8 cellular contexts compared by ENCODE assay signal in the genomic region with DNA sequence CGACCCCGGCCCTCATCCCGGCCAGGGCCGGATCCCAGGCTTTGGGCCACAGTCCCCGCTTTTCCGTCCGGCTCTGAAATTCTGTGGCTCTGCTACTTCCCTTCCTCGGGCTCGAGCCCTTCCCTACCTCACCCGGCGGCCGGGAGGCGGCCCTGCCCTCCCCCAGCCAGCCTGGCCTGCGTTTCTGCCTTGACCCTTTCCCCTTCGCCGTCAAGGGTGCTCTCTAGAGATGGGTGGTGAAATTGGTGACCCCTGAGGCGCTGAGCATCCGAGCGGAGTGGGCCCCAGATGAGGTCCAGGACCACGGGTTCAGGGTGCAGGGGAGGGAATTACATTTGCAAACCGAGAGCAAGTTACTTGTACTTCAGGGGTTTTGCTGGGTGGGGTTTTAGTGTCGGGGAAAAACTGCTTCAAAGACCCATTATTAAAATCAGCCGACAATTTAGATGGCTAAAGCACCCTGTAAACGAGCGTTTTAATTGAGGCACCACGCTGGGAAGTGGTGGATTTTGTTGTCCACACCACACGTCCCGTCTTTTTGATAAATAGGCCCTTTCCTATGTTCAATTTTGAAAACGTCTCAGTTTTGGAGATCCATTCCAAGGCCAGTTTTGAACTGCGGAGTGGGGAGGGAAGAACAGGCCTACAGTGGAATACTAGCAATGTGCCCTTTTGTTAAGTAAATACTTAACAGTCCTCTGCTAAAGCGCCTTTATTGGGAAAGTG. TPM values are rescaled to one million over a fixed set of nuclear protein-coding genes. Genes with fewer than 3 reads are reported as not detected.
DNase-seq lines count a peak whose midpoint lies in the region; ATAC-seq and TF ChIP-seq lines count a peak whose summit lies in the region.

No MANE protein-coding gene starts in this region.

- no peaks in the 10 kb centered on the region for H3K9me3 ChIP-seq in HCT116 (ENCODE audit: control insufficient read depth in 1 of 2, insufficient read depth in 1 of 2, low read depth in 1 of 2, low read length in 2 of 2)

- no peak for TF ChIP-seq RAD21 in HCT116 (IDR thresholded peaks at IDR 0.05; ENCODE audit: low read depth)

- no peaks in the 10 kb centered on the region for H4K20me1 ChIP-seq in HCT116 (ENCODE audit: insufficient read depth)

- peak overlapping the region; percentile 17 for H3K4me3 Mint-ChIP-seq in activated T-helper 2 cell treated with anti-CD3 and anti-CD28 coated beads, Interferon-gamma antibody, Interleukin-2, Interleukin-4, amounts not matched to agents 10 μg/mL and 5 μg/mL and 100 μg/mL, durations not matched to agents 14 hours and 24 hours and 36 hours (ENCODE audit: low read depth)

- H3K4me1 ChIP-seq in HCT116 (ENCODE audit: control insufficient read depth in 1 of 2, insufficient read depth in 2 of 2, low read length in 2 of 2), result peaks cover 8 to 38% of the 10 kb centered on the region in 2 experiments; a peak in 3 of 4 replicates

- peaks cover 11 to 19% of the 10 kb centered on the region in 2 experiments; a peak in 3 of 4 replicates for H3K36me3 ChIP-seq in HCT116 (ENCODE audit: control insufficient read depth in 1 of 2, insufficient read depth in 2 of 2, low read length in 2 of 2)

- H3K79me2 ChIP-seq in HCT116 (ENCODE audit: insufficient read depth, low read length), result peaks cover 56% of the 10 kb centered on the region

- peaks cover 74% of the 10 kb centered on the region for H3K27me3 Mint-ChIP-seq in activated T-helper 2 cell treated with anti-CD3 and anti-CD28 coated beads, Interferon-gamma antibody, Interleukin-2, Interleukin-4, amounts not matched to agents 10 μg/mL and 5 μg/mL and 100 μg/mL, durations not matched to agents 14 hours and 24 hours and 36 hours (ENCODE audit: low read depth)

- H3K36me3 Mint-ChIP-seq in activated T-helper 2 cell treated with anti-CD3 and anti-CD28 coated beads, Interferon-gamma antibody, Interleukin-2, Interleukin-4, amounts not matched to agents 10 μg/mL and 5 μg/mL and 100 μg/mL, durations not matched to agents 14 hours and 24 hours and 36 hours (ENCODE audit: low read depth), result peaks cover 17% of the 10 kb centered on the region

- peak overlapping the region; percentile 88 for H3K27ac ChIP-seq in HCT116 (ENCODE audit: low read depth, low read length)

- peak overlapping the region; percentile 86 for H3K4me2 ChIP-seq in HCT116 (ENCODE audit: low read length)

- TF ChIP-seq CTCF in AG04449 (IDR thresholded peaks at IDR 0.05; ENCODE audit: insufficient read depth, low read length, missing control alignments) (no peak), HCT116 (IDR thresholded peaks at IDR 0.05 in 2 of 3, conservative IDR thresholded peaks at IDR 0.05 in 1 of 3; ENCODE audit: borderline replicate concordance in 1 of 3, insufficient read depth in 1 of 3, low read depth in 2 of 3, low read length in 2 of 3) (no peak), lower leg skin (IDR thresholded peaks at IDR 0.05) (no peak)

- peak overlapping the region; percentile 60 for H3K4me3 ChIP-seq in AG04449 (ENCODE audit: low read depth, low read length)
- peak overlapping the region; percentile 77 to 83 for H3K4me3 ChIP-seq in HCT116 (replicated peaks in 1 of 2; ENCODE audit: low read depth in 1 of 2, low read length in 2 of 2)
- peak overlapping the region; percentile 13 for H3K4me3 ChIP-seq in lower leg skin (ENCODE audit: low read depth, poor library complexity, severe bottlenecking)

- H3K27me3 ChIP-seq in HCT116 (ENCODE audit: insufficient read depth, low read length), result no peaks in the 10 kb centered on the region

- peaks cover 21% of the 10 kb centered on the region for H3K9me3 Mint-ChIP-seq in activated T-helper 2 cell treated with anti-CD3 and anti-CD28 coated beads, Interferon-gamma antibody, Interleukin-2, Interleukin-4, amounts not matched to agents 10 μg/mL and 5 μg/mL and 100 μg/mL, durations not matched to agents 14 hours and 24 hours and 36 hours

- H3K9ac ChIP-seq in HCT116 (ENCODE audit: low read length), result peak overlapping the region; percentile 91

- RAD21 ChIA-PET in HCT116 (lab: Charles Lee; ENCODE audit: low non-redundant PET in 1 of 2, low total read pairs in 2 of 2, uncharacterized antibody in 2 of 2, unreplicated experiment in 2 of 2), result interaction anchor here (0.7 to 1.4 kb wide), 2 partner anchors 9 to 30 kb away, joined by 3 to 6 read pairs; a partner anchor contains a TSS

- POLR2A ChIA-PET in AG04449 (lab: Yijun Ruan, JAX) (no interaction called here), HCT116 (lab: Charles Lee) (interaction anchor here (3.3 kb wide), 1 partner anchor 9 kb away, joined by 22 read pairs; a partner anchor contains a TSS)

- peak; percentile 15 for ATAC-seq in HCT116
- ATAC-seq in HG02759 (IDR thresholded peaks at IDR 0.05; ENCODE audit: unreplicated experiment), result no peak
- ATAC-seq in GM18511 (IDR thresholded peaks at IDR 0.05; ENCODE audit: unreplicated experiment), result no peak

- peak overlapping the region; percentile 75 for H3K27ac Mint-ChIP-seq in activated T-helper 2 cell treated with anti-CD3 and anti-CD28 coated beads, Interferon-gamma antibody, Interleukin-2, Interleukin-4, amounts not matched to agents 10 μg/mL and 5 μg/mL and 100 μg/mL, durations not matched to agents 14 hours and 24 hours and 36 hours

- no peaks in the 10 kb centered on the region for H3K9me2 ChIP-seq in HCT116 (ENCODE audit: insufficient read depth)

- CTCF ChIA-PET in AG04449 (lab: Yijun Ruan, JAX), result interaction anchor here (1.0 to 1.8 kb wide), 2 partner anchors 10 to 13 kb away, joined by 5 to 8 read pairs; a partner anchor contains a TSS
- CTCF ChIA-PET in HCT116 (lab: Charles Lee), result interaction anchor here (1.1 to 1.5 kb wide), 4 partner anchors 9 to 868 kb away, joined by 3 to 7 read pairs (median 5); a partner anchor contains a TSS

- no peak for DNase-seq in AG04449 (ENCODE audit: low read depth, low spot score)
- DNase-seq in HCT116 (ENCODE audit: low read depth, low spot score), result no peak
- DNase-seq in activated T-helper 2 cell treated with anti-CD3 and anti-CD28 coated beads, Interferon-gamma antibody, Interleukin-2, Interleukin-4, amounts not matched to agents 10 μg/mL and 5 μg/mL and 100 μg/mL, durations not matched to agents 14 hours and 24 hours and 36 hours (ENCODE audit: low spot score), result no peak
- DNase-seq in lower leg skin (ENCODE audit: low spot score in 2 of 2), result no peak
- no peak for DNase-seq in stimulated activated CD4-positive, alpha-beta T cell treated with anti-CD3 and anti-CD28 coated beads, Interleukin-4, amount 100 ng/mL, for 1 hour
- DNase-seq in amniotic stem cell (lab: John Stamatoyannopoulos, UW), result no peak

- WGBS in lower leg skin, 2 donors, result 24 to 29% methylated on average over 22 to 31 of the region's 31 CpGs

- H2AFZ ChIP-seq in HCT116 (ENCODE audit: low read depth, low read length, poor library complexity, severe bottlenecking), result no peak overlapping the region

- intact Hi-C loops in HCT116 (cut with micrococcal nuclease) (loop anchor here (5.0 kb wide), 1 partner anchor 148 kb away; no protein-coding TSS in a partner anchor), lower leg skin (cut with DNase I; ENCODE audit: low total_unique reads) (loop anchor here (10.0 kb wide), 1 partner anchor 310 kb away; no protein-coding TSS in a partner anchor)
- intact Hi-C loops in activated T-helper 2 cell treated with anti-CD3 and anti-CD28 coated beads, Interferon-gamma antibody, Interleukin-2, Interleukin-4, amounts not matched to agents 10 μg/mL and 5 μg/mL and 100 μg/mL, durations not matched to agents 14 hours and 24 hours and 36 hours (cut with micrococcal nuclease), result loop anchor here (1.0 to 2.0 kb wide), 2 partner anchors 7 to 434 kb away; a partner anchor contains a TSS

- peaks cover 13% of the 10 kb centered on the region for H3K4me1 Mint-ChIP-seq in activated T-helper 2 cell treated with anti-CD3 and anti-CD28 coated beads, Interferon-gamma antibody, Interleukin-2, Interleukin-4, amounts not matched to agents 10 μg/mL and 5 μg/mL and 100 μg/mL, durations not matched to agents 14 hours and 24 hours and 36 hours (ENCODE audit: low read depth)

- TF ChIP-seq POLR2A in HCT116 (IDR thresholded peaks at IDR 0.05; ENCODE audit: borderline replicate concordance, extremely low read depth, insufficient read depth, insufficient read length) (peak; percentile 18), lower leg skin (IDR thresholded peaks at IDR 0.05) (no peak)

- TSS peak; percentile 90 for BruUV-seq in HCT116 (replicated peaks; lab: Mats Ljungman, UMichigan)

TF ChIP-seq in HCT116, 20 proteins besides CTCF, POLR2A, EP300 and RAD21:
- no peak for TF ChIP-seq EZH2phosphoT487 (IDR thresholded peaks at IDR 0.05; ENCODE audit: borderline replicate concordance)
- TF ChIP-seq FOSL1 (IDR thresholded peaks at IDR 0.05; ENCODE audit: low read depth), result no peak
- no peak for TF ChIP-seq CEBPB (IDR thresholded peaks at IDR 0.05; ENCODE audit: low read depth)
- TF ChIP-seq ZFX (IDR thresholded peaks at IDR 0.05), result peak; percentile 81
- no peak for TF ChIP-seq YY1 (IDR thresholded peaks at IDR 0.05; ENCODE audit: extremely low read depth, insufficient replicate concordance, low read depth, low read length)
- no peak for TF ChIP-seq EGR1 (IDR thresholded peaks at IDR 0.05; ENCODE audit: low read depth)
- TF ChIP-seq EZH2 (IDR thresholded peaks at IDR 0.05), result no peak

RNA-seq across cellular contexts. Expression of a gene that starts 9.9 kb away (rescaled TPM):
- 24.3 TPM for total RNA-seq in HCT116 (2021; ENCODE audit: unreplicated experiment)
- polyA plus RNA-seq in HCT116 (2012), result 17.3 and 17.4 TPM in 2 replicates
- 0.23 TPM in 1 of 2 replicates, not detected in the other for total RNA-seq in activated T-helper 2 cell treated with anti-CD3 and anti-CD28 coated beads, Interferon-gamma antibody, Interleukin-2, Interleukin-4, amounts not matched to agents 10 μg/mL and 5 μg/mL and 100 μg/mL, durations not matched to agents 14 hours and 24 hours and 36 hours
- 100 to 1,000 TPM in 1 of 4 donors, 10 to 100 TPM in 3; 62.0 to 123 (median 63.7) TPM for total RNA-seq in lower leg skin

Comparison
In these comparisons a context has a peak if more than half of its experiments do, and no peak if none do; other contexts are left out.
1. H3K4me3 ChIP-seq: peak in every context shown above with its lines; median percentile 80 in HCT116; 60 in AG04449; 13 in lower leg skin.
2. RNA of a gene that starts 9.9 kb away (total RNA-seq): 62.0 to 123 TPM in lower leg skin and 24.3 TPM in HCT116 (single experiment); 0.23 TPM in activated T-helper 2 cell treated with anti-CD3 and anti-CD28 coated beads, Interferon-gamma antibody, Interleukin-2, Interleukin-4, amounts not matched to agents 10 μg/mL and 5 μg/mL and 100 μg/mL, durations not matched to agents 14 hours and 24 hours and 36 hours; every median in the first group is over 10 times any median in the second.